In genomic region chr11:73446766-73447165, GRCh38 we compare ENCODE assay signal across 25 cellular contexts.
"Had no signal": no experiment of that assay in that cellular context is flagged by ENCODE, and none has a peak within 500 bp of the region (broad histone marks: within the 10 kb centered on the region; RNA-seq: fewer than 3 reads in every experiment).

No MANE protein-coding gene starts in this region.

- H3K4me3 ChIP-seq: coronary artery, esophagus muscularis mucosa, gastroesophageal sphincter, heart right ventricle, lung, mucosa of descending colon, prostate gland, right lobe of liver, thoracic aorta, tibial nerve, upper lobe of left lung had no signal

- H3K27ac Mint-ChIP-seq: mesothelial cell of epicardium; stimulated activated naive B cell treated with anti-CD40 and anti-IgM and Interleukin-4, amounts not matched to agents 10 μg/mL and 1 μg/mL and 100 μg/mL, for 72 hours; stimulated activated naive CD8-positive, alpha-beta T cell treated with anti-CD3 and anti-CD28 coated beads, Interleukin-15, Interleukin-2, amounts not matched to agents 100 ng/mL and 50 ng/mL, for 24 hours had no signal

- H3K27me3 ChIP-seq: esophagus muscularis mucosa, foreskin keratinocyte, gastroesophageal sphincter, heart right ventricle, right lobe of liver, tibial nerve, upper lobe of left lung had no signal

- H3K27ac ChIP-seq: coronary artery, esophagus muscularis mucosa, foreskin keratinocyte, gastroesophageal sphincter, parathyroid adenoma, prostate gland, right lobe of liver, thoracic aorta, tibial nerve, upper lobe of left lung had no signal

- H3K4me3 Mint-ChIP-seq: mesothelial cell of epicardium; naive B cell; natural killer cell treated with Interleukin-12 subunit alpha and Interleukin-12 subunit beta and Interleukin-15 and Interleukin-18, amount 100 ng/mL, for 72 hours; neural crest cell; stimulated activated naive B cell treated with anti-CD40 and anti-IgM and Interleukin-4, amounts not matched to agents 10 μg/mL and 1 μg/mL and 100 μg/mL, for 72 hours; stimulated activated naive CD8-positive, alpha-beta T cell treated with anti-CD3 and anti-CD28 coated beads, Interleukin-15, Interleukin-2, amounts not matched to agents 100 ng/mL and 50 ng/mL, for 24 hours had no signal

- H3K9me3 ChIP-seq: esophagus muscularis mucosa, gastroesophageal sphincter, heart right ventricle, mucosa of descending colon, prostate gland, right lobe of liver, thoracic aorta, tibial nerve, upper lobe of left lung had no signal

- DNase-seq: effector memory CD4-positive, alpha-beta T cell; foreskin keratinocyte; heart right ventricle; hippocampal formation; left colon; mesenchymal stem cell; mucosa of descending colon; naive B cell; right lobe of liver; stimulated activated CD4-positive, alpha-beta T cell treated with anti-CD3 and anti-CD28 coated beads, Interleukin-15, amount 100 ng/mL, for 24 hours; stimulated activated CD4-positive, alpha-beta T cell treated with anti-CD3 and anti-CD28 coated beads, Interleukin-2, amount 100 ng/mL, for 48 hours; stimulated activated naive B cell treated with anti-CD40 and anti-IgM and Interleukin-4, amounts not matched to agents 10 μg/mL and 1 μg/mL and 100 μg/mL, for 72 hours; upper lobe of left lung had no signal

- H3K36me3 Mint-ChIP-seq: mesothelial cell of epicardium; natural killer cell treated with Interleukin-12 subunit alpha and Interleukin-12 subunit beta and Interleukin-15 and Interleukin-18, amount 100 ng/mL, for 72 hours had no signal

- H3K9me3 Mint-ChIP-seq: mesothelial cell of epicardium; natural killer cell treated with Interleukin-12 subunit alpha and Interleukin-12 subunit beta and Interleukin-15 and Interleukin-18, amount 100 ng/mL, for 72 hours; neural crest cell; stimulated activated naive CD8-positive, alpha-beta T cell treated with anti-CD3 and anti-CD28 coated beads, Interleukin-15, Interleukin-2, amounts not matched to agents 100 ng/mL and 50 ng/mL, for 24 hours had no signal

- H3K4me1 ChIP-seq: foreskin keratinocyte, parathyroid adenoma, prostate gland, right lobe of liver had no signal

- H3K27me3 Mint-ChIP-seq: naive B cell; natural killer cell treated with Interleukin-12 subunit alpha and Interleukin-12 subunit beta and Interleukin-15 and Interleukin-18, amount 100 ng/mL, for 72 hours; stimulated activated naive B cell treated with anti-CD40 and anti-IgM and Interleukin-4, amounts not matched to agents 10 μg/mL and 1 μg/mL and 100 μg/mL, for 72 hours; stimulated activated naive CD8-positive, alpha-beta T cell treated with anti-CD3 and anti-CD28 coated beads, Interleukin-15, Interleukin-2, amounts not matched to agents 100 ng/mL and 50 ng/mL, for 24 hours had no signal

- H3K36me3 ChIP-seq: esophagus muscularis mucosa, gastroesophageal sphincter, heart right ventricle, prostate gland, right lobe of liver, thoracic aorta, tibial nerve, upper lobe of left lung had no signal

- H3K4me1 Mint-ChIP-seq: mesothelial cell of epicardium, neural crest cell had no signal

- ATAC-seq: foreskin keratinocyte; gastroesophageal sphincter; natural killer cell treated with Interleukin-12 subunit alpha and Interleukin-12 subunit beta and Interleukin-15 and Interleukin-18, amount 100 ng/mL, for 72 hours; right lobe of liver; stimulated activated naive B cell treated with anti-CD40 and anti-IgM and Interleukin-4, amounts not matched to agents 10 μg/mL and 1 μg/mL and 100 μg/mL, for 72 hours had no signal
